ENCODE assay signal across 1 cellular context in genomic region chr7:149763563-149764240, GRCh38.
TF ChIP-seq lines count a peak whose summit lies in the region.

No MANE protein-coding gene starts in this region.

TF ChIP-seq in WTC11, 78 proteins besides CTCF, POLR2A, EP300 and RAD21 (continued from another document):
- TF ChIP-seq ATF6 (CRISPR knock-in tag; IDR thresholded peaks at IDR 0.05) = no peak
